21 cellular contexts compared by ENCODE assay signal in genomic region chr10:127292888-127293287, GRCh38.
"Had no signal": no experiment of that assay in that cellular context is flagged by ENCODE, and none has a peak within 500 bp of the region (broad histone marks: within the 10 kb centered on the region; RNA-seq: fewer than 3 reads in every experiment).

No MANE protein-coding gene starts in this region.

- H3K4me3 Mint-ChIP-seq: activated CD8-positive, alpha-beta memory T cell treated with anti-CD3 and anti-CD28 coated beads, Interleukin-2, amount 10 ng/mL, durations not matched to agents 7 days and 5 days; neural progenitor cell had no signal

- H3K36me3 Mint-ChIP-seq: activated CD8-positive, alpha-beta memory T cell treated with anti-CD3 and anti-CD28 coated beads, Interleukin-2, amount 10 ng/mL, durations not matched to agents 7 days and 5 days; T-cell had no signal

- H3K4me3 ChIP-seq: lung, neural progenitor cell, SK-N-MC, smooth muscle cell, vagina had no signal

- H3K27ac Mint-ChIP-seq: activated CD8-positive, alpha-beta memory T cell treated with anti-CD3 and anti-CD28 coated beads, Interleukin-2, amount 10 ng/mL, durations not matched to agents 7 days and 5 days; activated T-helper 2 cell treated with anti-CD3 and anti-CD28 coated beads, Interferon-gamma antibody, Interleukin-2, Interleukin-4, amounts not matched to agents 10 μg/mL and 5 μg/mL and 100 μg/mL, durations not matched to agents 14 hours and 24 hours and 36 hours; neural progenitor cell had no signal

- H3K27me3 ChIP-seq: foreskin keratinocyte, neural progenitor cell, vagina had no signal

- ATAC-seq: left lobe of liver, sciatic nerve had no signal

- DNase-seq: activated CD4-positive, alpha-beta T cell treated with anti-CD3 and anti-CD28 coated beads for 1 hour; activated naive CD4-positive, alpha-beta T cell treated with anti-CD3 and anti-CD28 coated beads, Interleukin-2, amount 50 U/mL, for 16 hours; amniotic stem cell; dermis blood vessel endothelial cell; hippocampal formation; stimulated activated CD4-positive, alpha-beta T cell treated with anti-CD3 and anti-CD28 coated beads, Interleukin-4, amount 100 ng/mL, for 1 hour; trophoblast cell had no signal

- H3K27ac ChIP-seq: epithelial cell of prostate, foreskin keratinocyte, neural progenitor cell, parathyroid adenoma, SK-N-MC, vagina, VCaP had no signal

- H3K27me3 Mint-ChIP-seq: activated CD8-positive, alpha-beta memory T cell treated with anti-CD3 and anti-CD28 coated beads, Interleukin-2, amount 10 ng/mL, durations not matched to agents 7 days and 5 days had no signal

- H3K4me1 ChIP-seq: foreskin keratinocyte, vagina had no signal
